16 cellular contexts compared by ENCODE assay signal in genomic region chr3:17535173-17535730, GRCh38.
DNase-seq lines count a peak whose midpoint lies in the region; ATAC-seq and TF ChIP-seq lines count a peak whose summit lies in the region.
"Had no signal": no experiment of that assay in that cellular context is flagged by ENCODE, and none has a peak within 500 bp of the region (broad histone marks: within the 10 kb centered on the region; RNA-seq: fewer than 3 reads in every experiment).

No MANE protein-coding gene starts in this region.

- H3K9ac ChIP-seq in neural cell (ENCODE audit: low read length) (no peak overlapping the region), neuronal stem cell (ENCODE audit: low read depth, low read length, poor library complexity) (no peak overlapping the region)

- no peak overlapping the region for H2AFZ ChIP-seq in neural cell (ENCODE audit: low read depth, low read length)
- H2AFZ ChIP-seq in neuronal stem cell (ENCODE audit: low read length), result no peak overlapping the region
- H2AFZ ChIP-seq: GM23338 had no signal

- H3K36me3 Mint-ChIP-seq in T-helper 2 cell treated with Interferon-gamma antibody and Interleukin-4, amounts not matched to agents 5 μg/mL and 100 μg/mL, for 36 hours (ENCODE audit: low read depth), result peaks cover 2% of the 10 kb centered on the region

- BruUV-seq in A673 (replicated peaks; lab: Mats Ljungman, UMichigan), result no TSS peak

- H3K14ac ChIP-seq in neuronal stem cell (ENCODE audit: low read length), result no peak overlapping the region

- H3F3A ChIP-seq in neural cell (ENCODE audit: insufficient read depth, low read length, poor library complexity, severe bottlenecking), result no peaks in the 10 kb centered on the region

- no peak overlapping the region for H3K4me3 ChIP-seq in A673 (ENCODE audit: low read depth, low read length, poor library complexity, severe bottlenecking)
- no peak overlapping the region for H3K4me3 ChIP-seq in HEK293 (ENCODE audit: low read depth, low read length)
- no peak overlapping the region for H3K4me3 ChIP-seq in coronary artery
- H3K4me3 ChIP-seq in neural cell (ENCODE audit: low read length), result no peak overlapping the region
- H3K4me3 ChIP-seq in neuronal stem cell (ENCODE audit: low read length in 2 of 2), result no peak overlapping the region
- H3K4me3 ChIP-seq: GM23338, SJCRH30 had no signal

- H4K91ac ChIP-seq in neuronal stem cell (ENCODE audit: low read depth, low read length, poor library complexity), result no peak overlapping the region

- no peaks in the 10 kb centered on the region for H3K9me3 Mint-ChIP-seq in T-helper 2 cell treated with Interferon-gamma antibody and Interleukin-4, amounts not matched to agents 5 μg/mL and 100 μg/mL, for 36 hours

- no peak overlapping the region for H2BK120ac ChIP-seq in neuronal stem cell (ENCODE audit: low read depth, low read length)

- H4K20me1 ChIP-seq in neural cell (ENCODE audit: insufficient read depth), result no peaks in the 10 kb centered on the region

- no peak overlapping the region for H2BK15ac ChIP-seq in neuronal stem cell (ENCODE audit: low read length)

- no peaks in the 10 kb centered on the region for H3K9me3 ChIP-seq in A673 (ENCODE audit: low read depth, low read length, poor library complexity, severe bottlenecking)
- H3K9me3 ChIP-seq in HEK293 (ENCODE audit: control insufficient read depth, insufficient read depth, low read depth, low read length), result no peaks in the 10 kb centered on the region
- no peaks in the 10 kb centered on the region for H3K9me3 ChIP-seq in neural cell (ENCODE audit: low read length)
- peaks cover 0 to 2% of the 10 kb centered on the region in 2 donors for H3K9me3 ChIP-seq in neuronal stem cell (replicated peaks in 1 of 2; ENCODE audit: control insufficient read depth in 2 of 2, insufficient read depth in 1 of 2, low read depth in 1 of 2, low read length in 2 of 2)
- H3K9me3 ChIP-seq: BE2C, SJCRH30 had no signal

- H2BK12ac ChIP-seq in neuronal stem cell (ENCODE audit: low read length), result no peak overlapping the region

- H3K27me3 Mint-ChIP-seq in T-helper 2 cell treated with Interferon-gamma antibody and Interleukin-4, amounts not matched to agents 5 μg/mL and 100 μg/mL, for 36 hours (ENCODE audit: low read depth), result no peaks in the 10 kb centered on the region
- H3K27me3 Mint-ChIP-seq: CD4-positive, alpha-beta memory T cell had no signal

- no peak overlapping the region for H4K8ac ChIP-seq in neuronal stem cell (ENCODE audit: low read depth, low read length)

- H3K4me1 ChIP-seq in A673 (ENCODE audit: insufficient read depth, low read length, poor library complexity, severe bottlenecking), result no peaks in the 10 kb centered on the region
- no peaks in the 10 kb centered on the region for H3K4me1 ChIP-seq in HEK293 (ENCODE audit: control insufficient read depth, insufficient read depth, low read length)
- peaks cover 0 to 1% of the 10 kb centered on the region in 2 donors for H3K4me1 ChIP-seq in neuronal stem cell (ENCODE audit: control insufficient read depth in 2 of 2, insufficient read depth in 1 of 2, low read depth in 1 of 2, low read length in 2 of 2)
- H3K4me1 ChIP-seq: BE2C, SJCRH30 had no signal

- 100% methylated on average over 1 of the region's 4 CpGs; no CpG with 5 or more reads in 1 of the 2 donors for WGBS in neuronal stem cell (ENCODE audit: extremely low coverage in 2 of 2, insufficient read length in 2 of 2, insufficient replicate concordance in 1 of 2), 2 donors

- no peak overlapping the region for H2AK5ac ChIP-seq in neuronal stem cell (ENCODE audit: low read depth, low read length)

- H2BK5ac ChIP-seq in neuronal stem cell (ENCODE audit: low read length), result no peak overlapping the region

- DNase-seq in A673 (ENCODE audit: low spot score) (peak; percentile 30), coronary artery (ENCODE audit: low spot score) (no peak), neuronal stem cell (ENCODE audit: low spot score) (no peak), Kasumi-1 (lab: John Stamatoyannopoulos, UW) (no peak)
- DNase-seq in T-helper 2 cell treated with Interferon-gamma antibody and Interleukin-4, amounts not matched to agents 5 μg/mL and 100 μg/mL, for 36 hours (ENCODE audit: low spot score), result no peak
- DNase-seq: ACHN; BE2C; CD4-positive, alpha-beta memory T cell; DMS79 treated with DMSO at 0.1 percent for 48 hours; NCI-H146; NCI-H446; SJCRH30 had no signal

- no peak overlapping the region for H3K4ac ChIP-seq in neuronal stem cell (ENCODE audit: low read length)

- ATAC-seq in HG03457 (IDR thresholded peaks at IDR 0.05; ENCODE audit: unreplicated experiment), result no peak
- ATAC-seq: GM23338 had no signal

- no peak overlapping the region for H3K18ac ChIP-seq in neuronal stem cell (ENCODE audit: low read length)

- H3K4me2 ChIP-seq in neural cell (ENCODE audit: low read length), result no peak overlapping the region
- H3K4me2 ChIP-seq in neuronal stem cell (ENCODE audit: insufficient read depth, low read length, poor library complexity, severe bottlenecking), result no peak overlapping the region
- H3K4me2 ChIP-seq: GM23338 had no signal

- no peak overlapping the region for H3K4me3 Mint-ChIP-seq in T-helper 2 cell treated with Interferon-gamma antibody and Interleukin-4, amounts not matched to agents 5 μg/mL and 100 μg/mL, for 36 hours
- H3K4me3 Mint-ChIP-seq: CD4-positive, alpha-beta memory T cell; GM23338 had no signal

- H3K27ac Mint-ChIP-seq in T-helper 2 cell treated with Interferon-gamma antibody and Interleukin-4, amounts not matched to agents 5 μg/mL and 100 μg/mL, for 36 hours, result no peak overlapping the region
- H3K27ac Mint-ChIP-seq: CD4-positive, alpha-beta memory T cell; GM23338 had no signal

- H3K4me1 Mint-ChIP-seq in T-helper 2 cell treated with Interferon-gamma antibody and Interleukin-4, amounts not matched to agents 5 μg/mL and 100 μg/mL, for 36 hours (ENCODE audit: low read depth), result peaks cover 5% of the 10 kb centered on the region

- H3K27ac ChIP-seq in A673 (ENCODE audit: low read depth, low read length, poor library complexity, severe bottlenecking) (no peak overlapping the region), HEK293 (ENCODE audit: extremely low read depth, low read depth, low read length) (no peak overlapping the region), coronary artery (peak overlapping the region; percentile 58 to 78), neural cell (ENCODE audit: low read length) (no peak overlapping the region), neuronal stem cell (replicated peaks; ENCODE audit: low read length) (no peak overlapping the region)
- H3K27ac ChIP-seq: SJCRH30 had no signal

- POLR2A ChIA-PET in A673 (lab: Charles Lee; ENCODE audit: low non-redundant PET) (interaction anchor here (0.5 kb wide), 1 partner anchor 81 kb away, joined by 3 read pairs; no protein-coding TSS in a partner anchor), HEK293 (lab: Yijun Ruan, JAX) (no interaction called here)

- TF ChIP-seq EP300 in neural cell (conservative IDR thresholded peaks at IDR 0.05; ENCODE audit: poor library complexity, severe bottlenecking), result peak; percentile 57

- H3K23ac ChIP-seq in neuronal stem cell (ENCODE audit: low read depth, low read length, poor library complexity), result no peak overlapping the region

- TF ChIP-seq RAD21 in neural cell (conservative IDR thresholded peaks at IDR 0.05), result no peak

- CTCF ChIA-PET in A673 (lab: Charles Lee) (no interaction called here), HEK293 (lab: Yijun Ruan, JAX) (no interaction called here)

- intact Hi-C loops in A673 (cut with micrococcal nuclease; ENCODE audit: unreplicated experiment), result no loop called here

- H3K36me3 ChIP-seq in A673 (ENCODE audit: insufficient read depth, low read length, poor library complexity, severe bottlenecking) (no peaks in the 10 kb centered on the region), HEK293 (ENCODE audit: control insufficient read depth in 2 of 2, insufficient read depth in 1 of 2, low read length in 2 of 2) (no peaks in the 10 kb centered on the region), neural cell (ENCODE audit: insufficient read depth, low read length) (no peaks in the 10 kb centered on the region), neuronal stem cell (replicated peaks in 1 of 2; ENCODE audit: control insufficient read depth in 2 of 2, insufficient read depth in 2 of 2, low read length in 2 of 2) (no peaks in the 10 kb centered on the region)
- H3K36me3 ChIP-seq: BE2C, SJCRH30 had no signal

- H3K79me2 ChIP-seq in neural cell (replicated peaks; ENCODE audit: insufficient read depth, low read length), result no peaks in the 10 kb centered on the region

- H3K9me2 ChIP-seq in neural cell (ENCODE audit: insufficient read depth, low read length), result no peaks in the 10 kb centered on the region

- H3K79me1 ChIP-seq in neuronal stem cell (ENCODE audit: low read depth, low read length), result no peaks in the 10 kb centered on the region

- H3K27me3 ChIP-seq in A673 (replicated peaks; ENCODE audit: insufficient read depth, low read depth, low read length, poor library complexity) (no peaks in the 10 kb centered on the region), neural cell (ENCODE audit: insufficient read depth, low read depth, low read length) (no peaks in the 10 kb centered on the region), neuronal stem cell (ENCODE audit: control insufficient read depth in 3 of 3, insufficient read depth in 3 of 3, low read depth in 1 of 3, low read length in 3 of 3) (no peaks in the 10 kb centered on the region)
- H3K27me3 ChIP-seq: BE2C, SJCRH30 had no signal

- no peak for TF ChIP-seq CTCF in A673 (conservative IDR thresholded peaks at IDR 0.05; ENCODE audit: low read depth, low read length)
- no peak for TF ChIP-seq CTCF in HEK293 (tag by site-specific recombination; IDR thresholded peaks at IDR 0.05)
- no peak for TF ChIP-seq CTCF in coronary artery (IDR thresholded peaks at IDR 0.05)
- TF ChIP-seq CTCF in neural cell (IDR thresholded peaks at IDR 0.05; ENCODE audit: poor library complexity, severe bottlenecking), result no peak

TF ChIP-seq in HEK293, 187 proteins besides CTCF, POLR2A, EP300 and RAD21 (continues in another document):
- TF ChIP-seq ZNF335 (tag by site-specific recombination; conservative IDR thresholded peaks at IDR 0.05), result 0 out of 2 replicates have a peak, but pooled peaks have one; percentile 16
- no peak for TF ChIP-seq ZNF133 (tag by site-specific recombination; IDR thresholded peaks at IDR 0.05)

TF ChIP-seq in neural cell, 6 proteins besides CTCF, POLR2A, EP300 and RAD21 (continues in another document):
- no peak for TF ChIP-seq SMC3 (conservative IDR thresholded peaks at IDR 0.05; ENCODE audit: poor library complexity)
- no peak for TF ChIP-seq EZH2 (IDR thresholded peaks at IDR 0.05; ENCODE audit: borderline replicate concordance, insufficient read depth, low read length, poor library complexity, severe bottlenecking)
- peak; percentile 40 for TF ChIP-seq POLR2AphosphoS5 (IDR thresholded peaks at IDR 0.05)
- TF ChIP-seq TAF1 (IDR thresholded peaks at IDR 0.05; ENCODE audit: low read depth), result no peak

Comparison
In these comparisons a context has a peak if more than half of its experiments do, and no peak if none do; other contexts are left out.
1. H3K27ac ChIP-seq: peak in coronary artery (2 of 2); none in A673 (single experiment), HEK293 (single experiment), neural cell (single experiment) and neuronal stem cell (single experiment).